ENCODE assay signal across 14 cellular contexts in genomic region chr4:1945492-1945891, GRCh38.
"Had no signal": no experiment of that assay in that cellular context is flagged by ENCODE, and none has a peak within 500 bp of the region (broad histone marks: within the 10 kb centered on the region; RNA-seq: fewer than 3 reads in every experiment).

No MANE protein-coding gene starts in this region.

- H3K79me2 ChIP-seq: hepatocyte had no signal

- H3K27ac Mint-ChIP-seq: activated naive CD4-positive, alpha-beta T cell treated with anti-CD3 and anti-CD28 coated beads, Interleukin-2, amount 10 ng/mL, durations not matched to agents 7 days and 5 days; memory B cell; natural killer cell treated with Interleukin-12 subunit alpha and Interleukin-12 subunit beta and Interleukin-15 and Interleukin-18, amount 100 ng/mL, for 72 hours had no signal

- H3K9me3 Mint-ChIP-seq: activated naive CD4-positive, alpha-beta T cell treated with anti-CD3 and anti-CD28 coated beads, Interleukin-2, amount 10 ng/mL, durations not matched to agents 7 days and 5 days; memory B cell; natural killer cell treated with Interleukin-12 subunit alpha and Interleukin-12 subunit beta and Interleukin-15 and Interleukin-18, amount 100 ng/mL, for 72 hours had no signal

- H2AFZ ChIP-seq: hepatocyte had no signal

- H3K4me2 ChIP-seq: hepatocyte had no signal

- H3K4me1 Mint-ChIP-seq: activated naive CD4-positive, alpha-beta T cell treated with anti-CD3 and anti-CD28 coated beads, Interleukin-2, amount 10 ng/mL, durations not matched to agents 7 days and 5 days; memory B cell had no signal

- H3K27ac ChIP-seq: dorsolateral prefrontal cortex, hepatocyte, left ventricle myocardium inferior had no signal

- H3K4me3 ChIP-seq: cardiac muscle cell, dorsolateral prefrontal cortex, hepatocyte, left ventricle myocardium inferior had no signal

- H3K4me3 Mint-ChIP-seq: activated naive CD4-positive, alpha-beta T cell treated with anti-CD3 and anti-CD28 coated beads, Interleukin-2, amount 10 ng/mL, durations not matched to agents 7 days and 5 days; memory B cell; natural killer cell treated with Interleukin-12 subunit alpha and Interleukin-12 subunit beta and Interleukin-15 and Interleukin-18, amount 100 ng/mL, for 72 hours had no signal

- H3K27me3 ChIP-seq: cardiac muscle cell, dorsolateral prefrontal cortex, hepatocyte had no signal

- DNase-seq: activated CD4-positive, alpha-beta T cell treated with anti-CD3 and anti-CD28 coated beads for 1 hour; activated CD4-positive, alpha-beta T cell treated with anti-CD3 and anti-CD28 coated beads, Interleukin-2, amount 50 U/mL, for 4 hours; activated naive CD4-positive, alpha-beta T cell treated with anti-CD3 and anti-CD28 coated beads, Interleukin-2, amount 10 ng/mL, durations not matched to agents 7 days and 5 days; dorsolateral prefrontal cortex; erythroblast; kidney; left ventricle myocardium inferior; stimulated activated CD4-positive, alpha-beta T cell treated with anti-CD3 and anti-CD28 coated beads, Interleukin-12 subunit alpha, Interleukin-12 subunit beta, amount 100 ng/mL, for 4 hours; stimulated activated CD4-positive, alpha-beta T cell treated with anti-CD3 and anti-CD28 coated beads, Interleukin-2, amount 100 ng/mL, for 24 hours; T1000 had no signal

- H3K9me3 ChIP-seq: left ventricle myocardium inferior had no signal

- H3K27me3 Mint-ChIP-seq: activated naive CD4-positive, alpha-beta T cell treated with anti-CD3 and anti-CD28 coated beads, Interleukin-2, amount 10 ng/mL, durations not matched to agents 7 days and 5 days; memory B cell; natural killer cell treated with Interleukin-12 subunit alpha and Interleukin-12 subunit beta and Interleukin-15 and Interleukin-18, amount 100 ng/mL, for 72 hours had no signal
